Comparison of ENCODE assay signal across 1 cellular context in genomic region chrX:50691820-50692219, GRCh38.
TF ChIP-seq lines count a peak whose summit lies in the region.

No MANE protein-coding gene starts in this region.

TF ChIP-seq in GM23338, 12 proteins besides CTCF, POLR2A, EP300 and RAD21 (continued from another document):
- no peak for TF ChIP-seq ZNF462 (CRISPR knock-in tag; IDR thresholded peaks at IDR 0.05)
- no peak for TF ChIP-seq EZH2phosphoT487 (IDR thresholded peaks at IDR 0.05; ENCODE audit: unreplicated experiment)
- TF ChIP-seq POLR2AphosphoS5 (IDR thresholded peaks at IDR 0.05; ENCODE audit: low read depth) = no peak
